Comparison of ENCODE assay signal across 19 cellular contexts in the genomic region with DNA sequence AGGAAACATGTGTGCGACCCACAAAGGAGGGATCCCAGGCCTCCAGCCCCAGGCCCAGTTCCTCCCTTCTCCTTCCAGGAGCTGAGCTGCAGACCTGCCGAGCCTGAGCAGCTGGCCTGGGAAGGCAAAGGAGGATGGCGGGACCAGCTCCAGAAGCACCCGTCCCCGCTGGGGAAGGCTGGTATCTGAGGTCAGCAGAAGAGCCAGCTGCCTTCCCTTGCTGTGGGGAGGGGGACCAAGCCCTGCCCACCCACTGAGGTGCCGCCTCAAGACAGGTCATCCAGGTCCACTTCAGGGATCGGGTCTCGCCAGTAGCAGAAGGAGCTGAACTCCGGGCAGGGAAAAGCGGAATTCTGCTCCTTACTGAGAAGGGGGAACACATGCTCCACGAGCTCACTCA.
DNase-seq lines count a peak whose midpoint lies in the region; ATAC-seq, FAIRE-seq and TF ChIP-seq lines count a peak whose summit lies in the region.
"Had no signal": no experiment of that assay in that cellular context is flagged by ENCODE, and none has a peak within 500 bp of the region (broad histone marks: within the 10 kb centered on the region; RNA-seq: fewer than 3 reads in every experiment).

No MANE protein-coding gene starts in this region.

- intact Hi-C loops in Right ventricle myocardium inferior (cut with DNase I), result no loop called here
- intact Hi-C loops in kidney (cut with DNase I), result no loop called here
- intact Hi-C loops in ovary (cut with DNase I), result loop anchor here in 2 of 4 donors (10.0 kb wide), 2 partner anchors 145 to 195 kb away; no protein-coding TSS in a partner anchor

- H3K9ac ChIP-seq in kidney (ENCODE audit: low read length in 2 of 2), result no peak overlapping the region

- H3K36me3 ChIP-seq in right atrium auricular region (peaks cover 60% of the 10 kb centered on the region), kidney (ENCODE audit: control insufficient read depth in 1 of 2, insufficient read depth in 2 of 2, low read length in 2 of 2) (peaks cover 50 to 61% of the 10 kb centered on the region in 2 donors), ovary (no peaks in the 10 kb centered on the region)

- TF ChIP-seq EP300 in ovary (IDR thresholded peaks at IDR 0.05), result no peak

- H3K4me3 Mint-ChIP-seq in WTC11 (no peak overlapping the region), chondrocyte (ENCODE audit: unreplicated experiment) (no peak overlapping the region)
- H3K4me3 Mint-ChIP-seq: CD4-positive, alpha-beta memory T cell; central memory CD8-positive, alpha-beta T cell; T-cell had no signal

- in situ Hi-C loops in KBM-7 (cut with MboI; ENCODE audit: low pct_unique_long_range_greater_than_20kb, low sequenced_read_pairs), result no loop called here

- no peak for TF ChIP-seq CTCF in right atrium auricular region (IDR thresholded peaks at IDR 0.05)
- no peak for TF ChIP-seq CTCF in WTC11 (IDR thresholded peaks at IDR 0.05)
- no peak for TF ChIP-seq CTCF in kidney (IDR thresholded peaks at IDR 0.05; ENCODE audit: borderline replicate concordance, extremely low read depth, insufficient read depth)
- TF ChIP-seq CTCF in chondrocyte (IDR thresholded peaks at IDR 0.05), result no peak
- TF ChIP-seq CTCF in ovary (IDR thresholded peaks at IDR 0.05), result no peak

- WGBS in ovary, 3 donors, result 77 to 84% (median 79%) methylated on average over 11 of the region's 11 CpGs

- H3K9me3 ChIP-seq in right atrium auricular region, result no peaks in the 10 kb centered on the region
- H3K9me3 ChIP-seq in kidney (ENCODE audit: control insufficient read depth in 1 of 2, low read length in 2 of 2), result no peaks in the 10 kb centered on the region
- no peaks in the 10 kb centered on the region for H3K9me3 ChIP-seq in ovary
- H3K9me3 ChIP-seq: ascending aorta, Peyer's patch, SJCRH30 had no signal

- H3K36me3 Mint-ChIP-seq in WTC11, result peaks cover 57% of the 10 kb centered on the region
- H3K36me3 Mint-ChIP-seq in chondrocyte (ENCODE audit: low read depth), result peaks cover 44% of the 10 kb centered on the region

- H3K9me3 Mint-ChIP-seq in WTC11, result no peaks in the 10 kb centered on the region
- no peaks in the 10 kb centered on the region for H3K9me3 Mint-ChIP-seq in chondrocyte (ENCODE audit: low read depth)
- H3K9me3 Mint-ChIP-seq: central memory CD8-positive, alpha-beta T cell; T-cell had no signal

- H3K4me1 Mint-ChIP-seq in WTC11 (peaks cover 43% of the 10 kb centered on the region), chondrocyte (ENCODE audit: low read depth) (no peaks in the 10 kb centered on the region)

- no peak for ATAC-seq in Right ventricle myocardium inferior
- ATAC-seq in WTC11, result no peak
- ATAC-seq: T-cell had no signal

- H3K27ac ChIP-seq in right atrium auricular region (no peak overlapping the region), kidney (ENCODE audit: low read depth in 2 of 2, low read length in 2 of 2) (no peak overlapping the region), ovary (no peak overlapping the region)
- H3K27ac ChIP-seq: ascending aorta, epithelial cell of prostate, Peyer's patch, SJCRH30 had no signal

- CTCF ChIA-PET in WTC11 (lab: Charles Lee), result interaction anchor here (0.6 to 0.8 kb wide), 2 partner anchors 209 to 262 kb away, joined by 3 read pairs; no protein-coding TSS in a partner anchor

- DNase-seq in right atrium auricular region (ENCODE audit: low spot score), result peak; percentile 34
- DNase-seq in Right ventricle myocardium inferior (ENCODE audit: missing footprints), result no peak
- no peak for DNase-seq in WTC11 (ENCODE audit: low spot score)
- DNase-seq in kidney, result peak; percentile 66
- DNase-seq in KBM-7, result no peak
- DNase-seq in chondrocyte (ENCODE audit: low spot score), result no peak
- no peak for DNase-seq in ovary
- DNase-seq: activated CD4-positive, alpha-beta T cell treated with anti-CD3 and anti-CD28 coated beads for 4 hours; activated gamma-delta T cell treated with Interleukin-2 at 50 U/mL for 16 hours; CD4-positive, alpha-beta memory T cell; NCI-H1105; NCI-H2029; NCI-H526 treated with DMSO at 0.1 percent for 48 hours; SJCRH30; T-cell had no signal

- no peaks in the 10 kb centered on the region for H3K27me3 ChIP-seq in right atrium auricular region
- H3K27me3 ChIP-seq in ovary, result no peaks in the 10 kb centered on the region
- H3K27me3 ChIP-seq: ascending aorta, Peyer's patch, SJCRH30 had no signal

- no peaks in the 10 kb centered on the region for H3K4me1 ChIP-seq in right atrium auricular region
- peaks cover 5 to 10% of the 10 kb centered on the region in 2 donors for H3K4me1 ChIP-seq in kidney (ENCODE audit: control insufficient read depth in 1 of 2, insufficient read depth in 1 of 2, low read depth in 1 of 2, low read length in 2 of 2)
- peaks cover 12% of the 10 kb centered on the region for H3K4me1 ChIP-seq in ovary (ENCODE audit: insufficient read depth)
- H3K4me1 ChIP-seq: SJCRH30 had no signal

- H3K27me3 Mint-ChIP-seq in WTC11 (ENCODE audit: low read depth) (no peaks in the 10 kb centered on the region), chondrocyte (ENCODE audit: low read depth) (no peaks in the 10 kb centered on the region)
- H3K27me3 Mint-ChIP-seq: CD4-positive, alpha-beta memory T cell; central memory CD8-positive, alpha-beta T cell; T-cell had no signal

- no peak for FAIRE-seq in kidney (lab: Jason Lieb, UNC)

- H3K4me3 ChIP-seq in right atrium auricular region, result no peak overlapping the region
- no peak overlapping the region for H3K4me3 ChIP-seq in kidney (ENCODE audit: low read length in 2 of 2)
- no peak overlapping the region for H3K4me3 ChIP-seq in ovary
- H3K4me3 ChIP-seq: ascending aorta, Peyer's patch, SJCRH30 had no signal

- POLR2A ChIA-PET in WTC11 (lab: Charles Lee), result interaction anchor here (1.0 kb wide), 1 partner anchor 72 kb away, joined by 3 read pairs; no protein-coding TSS in a partner anchor

- H3K27ac Mint-ChIP-seq in WTC11 (peak overlapping the region; percentile 81), chondrocyte (ENCODE audit: unreplicated experiment) (no peak overlapping the region)

- no peak for TF ChIP-seq POLR2A in ovary (IDR thresholded peaks at IDR 0.05)

TF ChIP-seq in WTC11, 78 proteins besides CTCF, POLR2A, EP300 and RAD21 (continues in another document):
- TF ChIP-seq NR3C1 (CRISPR knock-in tag; conservative IDR thresholded peaks at IDR 0.05; ENCODE audit: low read depth) (no peak), NR1H2 (CRISPR knock-in tag; IDR thresholded peaks at IDR 0.05) (no peak), ZBTB21 (CRISPR knock-in tag; IDR thresholded peaks at IDR 0.05; ENCODE audit: borderline replicate concordance) (no peak), ESRRA (CRISPR knock-in tag; IDR thresholded peaks at IDR 0.05; ENCODE audit: borderline replicate concordance) (no peak), ZNF416 (CRISPR knock-in tag; IDR thresholded peaks at IDR 0.05) (no peak), NFYB (CRISPR knock-in tag; conservative IDR thresholded peaks at IDR 0.05; ENCODE audit: low read depth) (no peak), NFE2L1 (CRISPR knock-in tag; IDR thresholded peaks at IDR 0.05) (no peak), RELA (CRISPR knock-in tag; IDR thresholded peaks at IDR 0.05; ENCODE audit: borderline replicate concordance) (no peak), ATF1 (CRISPR knock-in tag; IDR thresholded peaks at IDR 0.05) (no peak)
- TF ChIP-seq, protein P1, sequence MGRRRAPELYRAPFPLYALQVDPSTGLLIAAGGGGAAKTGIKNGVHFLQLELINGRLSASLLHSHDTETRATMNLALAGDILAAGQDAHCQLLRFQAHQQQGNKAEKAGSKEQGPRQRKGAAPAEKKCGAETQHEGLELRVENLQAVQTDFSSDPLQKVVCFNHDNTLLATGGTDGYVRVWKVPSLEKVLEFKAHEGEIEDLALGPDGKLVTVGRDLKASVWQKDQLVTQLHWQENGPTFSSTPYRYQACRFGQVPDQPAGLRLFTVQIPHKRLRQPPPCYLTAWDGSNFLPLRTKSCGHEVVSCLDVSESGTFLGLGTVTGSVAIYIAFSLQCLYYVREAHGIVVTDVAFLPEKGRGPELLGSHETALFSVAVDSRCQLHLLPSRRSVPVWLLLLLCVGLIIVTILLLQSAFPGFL (CRISPR knock-in tag; IDR thresholded peaks at IDR 0.05; ENCODE audit: borderline replicate concordance), result no peak
- TF ChIP-seq, protein P2, sequence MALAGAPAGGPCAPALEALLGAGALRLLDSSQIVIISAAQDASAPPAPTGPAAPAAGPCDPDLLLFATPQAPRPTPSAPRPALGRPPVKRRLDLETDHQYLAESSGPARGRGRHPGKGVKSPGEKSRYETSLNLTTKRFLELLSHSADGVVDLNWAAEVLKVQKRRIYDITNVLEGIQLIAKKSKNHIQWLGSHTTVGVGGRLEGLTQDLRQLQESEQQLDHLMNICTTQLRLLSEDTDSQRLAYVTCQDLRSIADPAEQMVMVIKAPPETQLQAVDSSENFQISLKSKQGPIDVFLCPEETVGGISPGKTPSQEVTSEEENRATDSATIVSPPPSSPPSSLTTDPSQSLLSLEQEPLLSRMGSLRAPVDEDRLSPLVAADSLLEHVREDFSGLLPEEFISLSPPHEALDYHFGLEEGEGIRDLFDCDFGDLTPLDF (CRISPR knock-in tag; IDR thresholded peaks at IDR 0.05), result no peak
- TF ChIP-seq, protein P3, sequence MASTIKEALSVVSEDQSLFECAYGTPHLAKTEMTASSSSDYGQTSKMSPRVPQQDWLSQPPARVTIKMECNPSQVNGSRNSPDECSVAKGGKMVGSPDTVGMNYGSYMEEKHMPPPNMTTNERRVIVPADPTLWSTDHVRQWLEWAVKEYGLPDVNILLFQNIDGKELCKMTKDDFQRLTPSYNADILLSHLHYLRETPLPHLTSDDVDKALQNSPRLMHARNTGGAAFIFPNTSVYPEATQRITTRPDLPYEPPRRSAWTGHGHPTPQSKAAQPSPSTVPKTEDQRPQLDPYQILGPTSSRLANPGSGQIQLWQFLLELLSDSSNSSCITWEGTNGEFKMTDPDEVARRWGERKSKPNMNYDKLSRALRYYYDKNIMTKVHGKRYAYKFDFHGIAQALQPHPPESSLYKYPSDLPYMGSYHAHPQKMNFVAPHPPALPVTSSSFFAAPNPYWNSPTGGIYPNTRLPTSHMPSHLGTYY (CRISPR knock-in tag; IDR thresholded peaks at IDR 0.05), result no peak
- TF ChIP-seq, protein P4, sequence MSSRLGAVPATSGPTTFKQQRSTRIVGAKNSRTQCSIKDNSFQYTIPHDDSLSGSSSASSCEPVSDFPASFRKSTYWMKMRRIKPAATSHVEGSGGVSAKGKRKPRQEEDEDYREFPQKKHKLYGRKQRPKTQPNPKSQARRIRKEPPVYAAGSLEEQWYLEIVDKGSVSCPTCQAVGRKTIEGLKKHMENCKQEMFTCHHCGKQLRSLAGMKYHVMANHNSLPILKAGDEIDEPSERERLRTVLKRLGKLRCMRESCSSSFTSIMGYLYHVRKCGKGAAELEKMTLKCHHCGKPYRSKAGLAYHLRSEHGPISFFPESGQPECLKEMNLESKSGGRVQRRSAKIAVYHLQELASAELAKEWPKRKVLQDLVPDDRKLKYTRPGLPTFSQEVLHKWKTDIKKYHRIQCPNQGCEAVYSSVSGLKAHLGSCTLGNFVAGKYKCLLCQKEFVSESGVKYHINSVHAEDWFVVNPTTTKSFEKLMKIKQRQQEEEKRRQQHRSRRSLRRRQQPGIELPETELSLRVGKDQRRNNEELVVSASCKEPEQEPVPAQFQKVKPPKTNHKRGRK (CRISPR knock-in tag; IDR thresholded peaks at IDR 0.05; ENCODE audit: borderline replicate concordance), result no peak

Comparison
In these comparisons a context has a peak if more than half of its experiments do, and no peak if none do; other contexts are left out.
1. DNase-seq: peak in right atrium auricular region (single experiment) and kidney (single experiment); none in Right ventricle myocardium inferior (single experiment), WTC11 (single experiment), KBM-7 (single experiment), chondrocyte (single experiment) and ovary (0 of 5).